15 cellular contexts compared by ENCODE assay signal in the genomic region with DNA sequence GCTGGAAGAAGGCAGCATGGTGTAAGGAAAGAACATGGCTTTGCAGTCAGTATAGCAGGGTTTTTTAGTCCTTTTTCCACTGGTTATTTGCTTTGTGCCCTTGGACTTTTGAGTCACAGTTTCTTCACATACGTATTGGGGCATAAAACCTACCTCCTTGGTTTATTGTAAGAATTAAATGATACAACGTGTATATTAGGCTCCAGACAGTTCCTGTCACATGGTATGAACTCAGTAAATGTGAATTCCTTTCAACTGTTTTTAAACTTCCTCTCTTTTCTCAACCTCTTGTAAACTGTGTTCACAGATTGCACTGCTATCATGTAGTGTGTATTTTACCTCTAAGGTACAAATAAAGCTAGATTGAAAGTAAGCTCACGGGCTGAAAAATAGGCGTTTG. TPM values are rescaled to one million over a fixed set of nuclear protein-coding genes. Genes with fewer than 3 reads are reported as not detected.
DNase-seq lines count a peak whose midpoint lies in the region; ATAC-seq and TF ChIP-seq lines count a peak whose summit lies in the region.
"Had no signal": no experiment of that assay in that cellular context is flagged by ENCODE, and none has a peak within 500 bp of the region (broad histone marks: within the 10 kb centered on the region; RNA-seq: fewer than 3 reads in every experiment).

No MANE protein-coding gene starts in this region.

- H3K4me1 ChIP-seq in cardiac muscle cell (ENCODE audit: low read depth) (peaks cover 16% of the 10 kb centered on the region), adrenal gland (replicated peaks in 1 of 2) (peaks cover 0 to 23% of the 10 kb centered on the region in 2 donors)
- H3K4me1 ChIP-seq: colonic mucosa had no signal

- DNase-seq in cardiac muscle cell (ENCODE audit: low read depth in 1 of 2, low spot score in 1 of 2), result peak in 1 of 2 donors; percentile 9
- DNase-seq in left cardiac atrium, result no peak
- peak; percentile 35 for DNase-seq in amniotic epithelial cell (ENCODE audit: low read depth)
- DNase-seq in glomerular endothelial cell (ENCODE audit: extremely low read depth, low read depth, low spot score), result peak; percentile 52
- DNase-seq in adrenal gland, result no peak
- no peak for DNase-seq in iPS-NIHi11 (ENCODE audit: low spot score)
- DNase-seq in KBM-7, result no peak
- DNase-seq: activated naive CD8-positive, alpha-beta T cell treated with anti-CD3 and anti-CD28 coated beads for 36 hours; colonic mucosa; NCI-H1417; NCI-H446; nephron progenitor cell; stimulated activated CD4-positive, alpha-beta T cell treated with anti-CD3 and anti-CD28 coated beads, Interleukin-4, amount 100 ng/mL, for 1 hour had no signal

- TF ChIP-seq CTCF in cardiac muscle cell (IDR thresholded peaks at IDR 0.05; ENCODE audit: low read depth, low read length) (no peak), adrenal gland (IDR thresholded peaks at IDR 0.05) (no peak)

- in situ Hi-C loops in KBM-7 (cut with MboI; ENCODE audit: low pct_unique_long_range_greater_than_20kb, low sequenced_read_pairs), result loop anchor here (25.0 kb wide), 1 partner anchor 779 kb away; no protein-coding TSS in a partner anchor

- H3K4me3 ChIP-seq in cardiac muscle cell (no peak overlapping the region), adrenal gland (no peak overlapping the region)
- H3K4me3 ChIP-seq: A549, colonic mucosa had no signal

- WGBS in adrenal gland, 4 donors, result 22 to 37% (median 28%) methylated on average over 4 of the region's 4 CpGs

- TF ChIP-seq POLR2A in adrenal gland (IDR thresholded peaks at IDR 0.05), result no peak

- H3K9me3 ChIP-seq in cardiac muscle cell (ENCODE audit: low read depth) (no peaks in the 10 kb centered on the region), adrenal gland (replicated peaks in 1 of 3) (no peaks in the 10 kb centered on the region)
- H3K9me3 ChIP-seq: A549, colonic mucosa had no signal

- intact Hi-C loops in left cardiac atrium (cut with DNase I) (no loop called here), adrenal gland (cut with DNase I) (no loop called here)

- H3K27me3 ChIP-seq in cardiac muscle cell (no peaks in the 10 kb centered on the region), adrenal gland (no peaks in the 10 kb centered on the region)
- H3K27me3 ChIP-seq: colonic mucosa had no signal

- H3K27ac ChIP-seq in cardiac muscle cell (peak overlapping the region; percentile 40), adrenal gland (no peak overlapping the region)
- H3K27ac ChIP-seq: A549, colonic mucosa had no signal

- ATAC-seq in left cardiac atrium (no peak), HG03432 (IDR thresholded peaks at IDR 0.05; ENCODE audit: unreplicated experiment) (no peak)
- ATAC-seq: A549 had no signal

- H3K36me3 ChIP-seq in cardiac muscle cell (peaks cover 5% of the 10 kb centered on the region), adrenal gland (replicated peaks in 1 of 2) (no peaks in the 10 kb centered on the region)
- H3K36me3 ChIP-seq: colonic mucosa had no signal

RNA-seq across cellular contexts. Expression of a gene that starts 29.5 kb away (rescaled TPM):
- total RNA-seq in cardiac muscle cell (41.0 and 44.0 TPM in 2 replicates), left cardiac atrium (100 to 1,000 TPM; 146 to 151 TPM), glomerular endothelial cell (23.0 and 35.3 TPM in 2 replicates), adrenal gland (10 to 100 TPM in 5 of 8 donors, 1 to 10 TPM in 3; 5.5 to 17.0 (median 11.3) TPM)
- polyA plus RNA-seq in cardiac muscle cell (72.4 and 76.7 TPM in 2 replicates), adrenal gland (1 to 10 TPM; 7.2 to 9.0 (median 7.9) TPM)
- total RNA-seq: activated naive CD8-positive, alpha-beta T cell treated with anti-CD3 and anti-CD28 coated beads for 36 hours had no signal

Comparison
In these comparisons a context has a peak if more than half of its experiments do, and no peak if none do; other contexts are left out.
1. DNase-seq: peak in amniotic epithelial cell (single experiment) and glomerular endothelial cell (single experiment); none in left cardiac atrium (single experiment), adrenal gland (0 of 7), iPS-NIHi11 (single experiment) and KBM-7 (single experiment).